8 cellular contexts compared by ENCODE assay signal in genomic region chr19:3626473-3627350, GRCh38. TPM values are rescaled to one million over a fixed set of nuclear protein-coding genes. Genes with fewer than 3 reads are reported as not detected.
DNase-seq lines count a peak whose midpoint lies in the region; ATAC-seq lines count a peak whose summit lies in the region.

Gene CACTIN (minus strand): TSS chr19:3626790. CDS start chr19:3626762, 28 bp downstream.

- peak within 1 kb of the TSS; percentile 95 for H3K27ac ChIP-seq in temporal lobe (ENCODE audit: low read depth, low read length)

- no peaks in the 10 kb centered on the region for H3K27me3 Mint-ChIP-seq in activated naive CD8-positive, alpha-beta T cell

- peak within 1 kb of the TSS; percentile 99 for H3K27ac Mint-ChIP-seq in activated naive CD8-positive, alpha-beta T cell

- H3K4me3 Mint-ChIP-seq in activated naive CD8-positive, alpha-beta T cell: peak within 1 kb of the TSS; percentile 92

- no peaks in the 10 kb centered on the region for H3K9me3 Mint-ChIP-seq in activated naive CD8-positive, alpha-beta T cell (ENCODE audit: low read depth)

- DNase-seq in GM04503 (ENCODE audit: low read depth) (peak; percentile 85), NCI-H1105 (lab: John Stamatoyannopoulos, UW) (peak; percentile 99), SKM-1 treated with dmso at 0.1 percent for 144 hours (lab: John Stamatoyannopoulos, UW; ENCODE audit: unreplicated experiment) (peak; percentile 97), glomerular endothelial cell (ENCODE audit: extremely low read depth, low read depth, low spot score) (peak; percentile 68), occipital lobe (lab: John Stamatoyannopoulos, UW) (peak; percentile 97)

- ATAC-seq in HG02588 (IDR thresholded peaks at IDR 0.05; ENCODE audit: unreplicated experiment): peak; percentile 87

- peaks cover 20% of the 10 kb centered on the region for H3K4me1 Mint-ChIP-seq in activated naive CD8-positive, alpha-beta T cell (ENCODE audit: low read depth)

- H3K36me3 Mint-ChIP-seq in activated naive CD8-positive, alpha-beta T cell: no peaks in the 10 kb centered on the region

RNA-seq across cellular contexts. Expression of gene CACTIN, which starts in this region (rescaled TPM):
- 36.6 and 38.4 TPM in 2 replicates for total RNA-seq in glomerular endothelial cell
- 19.8 TPM for total RNA-seq in occipital lobe
- 16.2 TPM for total RNA-seq in temporal lobe

Comparison
In these comparisons a context has a peak if more than half of its experiments do, and no peak if none do; other contexts are left out.
1. Peak in every context shown above with its lines: DNase-seq, ATAC-seq and H3K27ac ChIP-seq.